ENCODE assay signal across 1 cellular context in genomic region chr19:42880621-42881020, GRCh38. TPM values are rescaled to one million over a fixed set of nuclear protein-coding genes. Genes with fewer than 3 reads are reported as not detected.
"Had no signal": no experiment of that assay in that cellular context is flagged by ENCODE, and none has a peak within 500 bp of the region (broad histone marks: within the 10 kb centered on the region; RNA-seq: fewer than 3 reads in every experiment).

No MANE protein-coding gene starts in this region.

RNA-seq across cellular contexts. Expression of gene PSG1, which starts 1.1 kb away (rescaled TPM):
- total RNA-seq: GM12878 had no signal
- polyA plus RNA-seq: GM12878 had no signal

RNA-seq across cellular contexts. Expression of gene PSG6, which starts 37.1 kb away (rescaled TPM):
- total RNA-seq: GM12878 had no signal
- polyA plus RNA-seq: GM12878 had no signal

RNA-seq across cellular contexts. Expression of gene PSG7, which starts 56.4 kb away (rescaled TPM):
- total RNA-seq: GM12878 had no signal
- polyA plus RNA-seq: GM12878 had no signal
